18 cellular contexts compared by ENCODE assay signal in genomic region chr12:26406391-26406790, GRCh38.
A peak's percentile ranks its signal among the peaks of the same experiment; 100 is the strongest.
DNase-seq lines count a peak whose midpoint lies in the region; ATAC-seq and TF ChIP-seq lines count a peak whose summit lies in the region.
"Had no signal": no experiment of that assay in that cellular context is flagged by ENCODE, and none has a peak within 500 bp of the region (broad histone marks: within the 10 kb centered on the region; RNA-seq: fewer than 3 reads in every experiment).

No MANE protein-coding gene starts in this region.

- H3K79me1 ChIP-seq in IMR-90 (ENCODE audit: low read depth in 1 of 2, low read length in 2 of 2) (no peaks in the 10 kb centered on the region), mesenchymal stem cell (replicated peaks; ENCODE audit: low read length, poor library complexity, severe bottlenecking) (no peaks in the 10 kb centered on the region)

- H3K27me3 ChIP-seq in IMR-90 (ENCODE audit: control insufficient read depth, insufficient read depth, low read length) (no peaks in the 10 kb centered on the region), mesenchymal stem cell (ENCODE audit: control insufficient read depth in 1 of 2, insufficient read depth in 1 of 2, low read length in 2 of 2) (no peaks in the 10 kb centered on the region)
- H3K27me3 ChIP-seq: BLaER1 had no signal

- no peak overlapping the region; the same call in 1 of the 2 replicates for H3K14ac ChIP-seq in IMR-90 (replicated peaks; ENCODE audit: low read depth, low read length)
- no peak overlapping the region for H3K14ac ChIP-seq in mesenchymal stem cell (ENCODE audit: low read length in 2 of 2)

- dilution Hi-C loops in IMR-90 (cut with HindIII; ENCODE audit: low sequenced_read_pairs, unreplicated experiment) = no loop called here

- H4K5ac ChIP-seq in IMR-90 (ENCODE audit: low read depth, low read length) = no peak overlapping the region

- H4K91ac ChIP-seq in IMR-90 (ENCODE audit: insufficient read depth, low read depth, low read length) (no peak overlapping the region), mesenchymal stem cell (ENCODE audit: low read length) (no peak overlapping the region)

- H2BK5ac ChIP-seq in IMR-90 (ENCODE audit: low read depth, low read length, poor library complexity, severe bottlenecking) (no peak overlapping the region), mesenchymal stem cell (ENCODE audit: low read depth, low read length, poor library complexity, severe bottlenecking) (no peak overlapping the region)

- no peaks in the 10 kb centered on the region for H3K36me3 ChIP-seq in IMR-90 (ENCODE audit: control insufficient read depth, insufficient read depth, low read length)
- H3K36me3 ChIP-seq in mesenchymal stem cell (ENCODE audit: control insufficient read depth in 1 of 2, insufficient read depth in 2 of 2, low read depth in 1 of 2, low read length in 2 of 2) = peaks cover 3% of the 10 kb centered on the region in 2 experiments

- TF ChIP-seq CTCF in IMR-90 (conservative IDR thresholded peaks at IDR 0.05; ENCODE audit: low read depth, low read length) = no peak
- no peak for TF ChIP-seq CTCF in epithelial cell of proximal tubule (conservative IDR thresholded peaks at IDR 0.05; ENCODE audit: low read depth, low read length)
- no peak for TF ChIP-seq CTCF in omental fat pad (IDR thresholded peaks at IDR 0.05)

- TF ChIP-seq POLR2A in IMR-90 (IDR thresholded peaks at IDR 0.05; ENCODE audit: low read depth, low read length) = no peak

- H2AK5ac ChIP-seq in IMR-90 (ENCODE audit: low read depth, low read length) (no peak overlapping the region), mesenchymal stem cell (ENCODE audit: low read length, severe bottlenecking) (no peak overlapping the region)

- no peaks in the 10 kb centered on the region for H3K27me3 Mint-ChIP-seq in stimulated activated memory B cell treated with anti-CD40 and anti-IgM and Interleukin-4, amounts not matched to agents 10 μg/mL and 1 μg/mL and 100 μg/mL, for 72 hours
- H3K27me3 Mint-ChIP-seq: CD4-positive, alpha-beta memory T cell; IgD-negative memory B cell had no signal

- H3K27ac ChIP-seq in IMR-90 (ENCODE audit: insufficient read depth, low read length) = no peak overlapping the region
- no peak overlapping the region for H3K27ac ChIP-seq in mesenchymal stem cell (ENCODE audit: low read length, poor library complexity, severe bottlenecking)
- H3K27ac ChIP-seq: BLaER1 had no signal

- H2AK9ac ChIP-seq in IMR-90 (replicated peaks; ENCODE audit: low read depth, low read length, poor library complexity) = no peak overlapping the region

- intact Hi-C loops in IMR-90 (cut with micrococcal nuclease) = no loop called here

- H3K4me3 ChIP-seq in IMR-90 (ENCODE audit: insufficient read depth, low read depth, low read length) = no peak overlapping the region
- no peak overlapping the region for H3K4me3 ChIP-seq in epithelial cell of proximal tubule (ENCODE audit: low read depth, low read length)
- no peak overlapping the region for H3K4me3 ChIP-seq in mesenchymal stem cell (ENCODE audit: insufficient read depth in 1 of 2, low read depth in 1 of 2, low read length in 2 of 2)
- H3K4me3 ChIP-seq: BLaER1, GM23338 had no signal

- no peaks in the 10 kb centered on the region for H3K9me3 Mint-ChIP-seq in stimulated activated memory B cell treated with anti-CD40 and anti-IgM and Interleukin-4, amounts not matched to agents 10 μg/mL and 1 μg/mL and 100 μg/mL, for 72 hours
- H3K9me3 Mint-ChIP-seq: CD14-positive monocyte; CD4-positive, alpha-beta memory T cell; GM23338; IgD-negative memory B cell had no signal

- in situ Hi-C loops in G401 (cut with HindIII; ENCODE audit: low sequenced_read_pairs) = no loop called here
- in situ Hi-C loops in IMR-90 (cut with MboI; ENCODE audit: low sequenced_read_pairs) = no loop called here

- H2BK120ac ChIP-seq in IMR-90 (ENCODE audit: low read depth, low read length) (no peak overlapping the region), mesenchymal stem cell (ENCODE audit: low read depth, low read length) (no peak overlapping the region)

- no peak overlapping the region for H3K4me3 Mint-ChIP-seq in stimulated activated memory B cell treated with anti-CD40 and anti-IgM and Interleukin-4, amounts not matched to agents 10 μg/mL and 1 μg/mL and 100 μg/mL, for 72 hours
- H3K4me3 Mint-ChIP-seq: CD14-positive monocyte; CD4-positive, alpha-beta memory T cell; GM23338; IgD-negative memory B cell had no signal

- H3K9ac ChIP-seq in IMR-90 (ENCODE audit: low read depth, low read length) = no peak overlapping the region
- H3K9ac ChIP-seq in mesenchymal stem cell (ENCODE audit: low read length) = no peak overlapping the region
- H3K9ac ChIP-seq: BLaER1 had no signal

- peak; percentile 65 for DNase-seq in G401 (ENCODE audit: low spot score)
- no peak for DNase-seq in IMR-90
- peak; percentile 4 for DNase-seq in epithelial cell of proximal tubule (ENCODE audit: low read depth)
- no peak for DNase-seq in mesenchymal stem cell
- DNase-seq in NCI-H226 = no peak
- no peak for DNase-seq in T1000 (lab: John Stamatoyannopoulos, UW)
- DNase-seq in omental fat pad (ENCODE audit: low spot score) = no peak
- DNase-seq: 8988T; CD4-positive, alpha-beta memory T cell; DMS153; DMS79; GF-D8; HCEC 1CT had no signal

- no peaks in the 10 kb centered on the region for H3K4me1 Mint-ChIP-seq in stimulated activated memory B cell treated with anti-CD40 and anti-IgM and Interleukin-4, amounts not matched to agents 10 μg/mL and 1 μg/mL and 100 μg/mL, for 72 hours
- H3K4me1 Mint-ChIP-seq: CD14-positive monocyte; CD4-positive, alpha-beta memory T cell; GM23338 had no signal

- no peak overlapping the region for H2AFZ ChIP-seq in IMR-90 (replicated peaks; ENCODE audit: low read length, poor library complexity)
- no peak overlapping the region for H2AFZ ChIP-seq in mesenchymal stem cell (ENCODE audit: low read depth, low read length)
- H2AFZ ChIP-seq: GM23338 had no signal

- H4K8ac ChIP-seq in IMR-90 (ENCODE audit: low read depth in 2 of 2, low read length in 2 of 2) = no peak overlapping the region
- H4K8ac ChIP-seq in mesenchymal stem cell (ENCODE audit: low read length) = no peak overlapping the region

- H3K36me3 Mint-ChIP-seq in stimulated activated memory B cell treated with anti-CD40 and anti-IgM and Interleukin-4, amounts not matched to agents 10 μg/mL and 1 μg/mL and 100 μg/mL, for 72 hours = peaks cover 9% of the 10 kb centered on the region

- H3K9me1 ChIP-seq in IMR-90 (ENCODE audit: insufficient read depth, low read length) = no peaks in the 10 kb centered on the region; the same call in none of the 2 replicates

- POLR2A ChIA-PET in IMR-90 (lab: Charles Lee; ENCODE audit: unreplicated experiment) = no interaction called here

- ATAC-seq in IMR-90 (ENCODE audit: low read depth) (no peak), omental fat pad (ENCODE audit: low FRiP score) (no peak)
- no peak for ATAC-seq in stimulated activated memory B cell treated with anti-CD40 and anti-IgM and Interleukin-4, amounts not matched to agents 10 μg/mL and 1 μg/mL and 100 μg/mL, for 72 hours
- ATAC-seq: GM23338 had no signal

- H3K4me1 ChIP-seq in IMR-90 (ENCODE audit: control insufficient read depth, insufficient read depth, low read length) (no peaks in the 10 kb centered on the region), mesenchymal stem cell (ENCODE audit: control insufficient read depth, insufficient read depth, low read depth, low read length) (peaks cover 2% of the 10 kb centered on the region)
- H3K4me1 ChIP-seq: BLaER1 had no signal

- WGBS in IMR-90 (ENCODE audit: extremely low coverage in 2 of 2, insufficient read length in 1 of 2), 2 experiments = no CpG with 5 or more reads among the region's 3 CpGs
- 92% methylated on average over 3 of the region's 3 CpGs for WGBS in mesenchymal stem cell

- no peak overlapping the region for H3K56ac ChIP-seq in IMR-90 (ENCODE audit: extremely low read depth, insufficient read depth, low read length)

- H2BK20ac ChIP-seq in IMR-90 (ENCODE audit: low read depth, low read length) = peak overlapping the region; percentile 28; the same call in 1 of the 2 replicates

- H3K9me3 ChIP-seq in IMR-90 (ENCODE audit: control insufficient read depth, insufficient read depth, low read length) = no peaks in the 10 kb centered on the region
- no peaks in the 10 kb centered on the region for H3K9me3 ChIP-seq in mesenchymal stem cell (ENCODE audit: control insufficient read depth, low read length)
- H3K9me3 ChIP-seq: BLaER1 had no signal

- no TSS peak for BruUV-seq in IMR-90 (replicated peaks; lab: Mats Ljungman, UMichigan)

- H3K4me2 ChIP-seq in IMR-90 (ENCODE audit: low read depth, low read length) = no peak overlapping the region
- peak overlapping the region; percentile 25 for H3K4me2 ChIP-seq in mesenchymal stem cell (ENCODE audit: low read length, poor library complexity, severe bottlenecking)
- H3K4me2 ChIP-seq: BLaER1, GM23338 had no signal

- no peak overlapping the region for H3K27ac Mint-ChIP-seq in stimulated activated memory B cell treated with anti-CD40 and anti-IgM and Interleukin-4, amounts not matched to agents 10 μg/mL and 1 μg/mL and 100 μg/mL, for 72 hours
- H3K27ac Mint-ChIP-seq: CD4-positive, alpha-beta memory T cell; GM23338; IgD-negative memory B cell had no signal

- TF ChIP-seq RAD21 in IMR-90 (IDR thresholded peaks at IDR 0.05; ENCODE audit: low read length) = no peak

- H4K20me1 ChIP-seq in IMR-90 (ENCODE audit: insufficient read depth, low read length) = no peaks in the 10 kb centered on the region
- H4K20me1 ChIP-seq: BLaER1 had no signal

- H3K23ac ChIP-seq in IMR-90 (ENCODE audit: low read depth, low read length) (no peak overlapping the region), mesenchymal stem cell (ENCODE audit: low read length in 2 of 2) (no peak overlapping the region)

- H2BK12ac ChIP-seq in mesenchymal stem cell (ENCODE audit: low read length in 2 of 2) = no peak overlapping the region

- H3K18ac ChIP-seq in IMR-90 (ENCODE audit: low read depth, low read length) (no peak overlapping the region), mesenchymal stem cell (ENCODE audit: low read depth in 1 of 2, low read length in 2 of 2) (no peak overlapping the region)

- H3K4ac ChIP-seq in IMR-90 (ENCODE audit: low read depth, low read length) (no peak overlapping the region), mesenchymal stem cell (ENCODE audit: low read depth in 1 of 2, low read length in 2 of 2) (no peak overlapping the region)

- H2BK15ac ChIP-seq in IMR-90 (ENCODE audit: low read depth, low read length) = no peak overlapping the region
- no peak overlapping the region for H2BK15ac ChIP-seq in mesenchymal stem cell (ENCODE audit: low read depth, poor library complexity, severe bottlenecking)

- CTCF ChIA-PET in IMR-90 (lab: Yijun Ruan, JAX) = no interaction called here

TF ChIP-seq in IMR-90, 13 proteins besides CTCF, POLR2A, EP300 and RAD21 (continues in another document):
- TF ChIP-seq MAZ (IDR thresholded peaks at IDR 0.05; ENCODE audit: borderline replicate concordance, low read depth, low read length) = no peak
- TF ChIP-seq CHD1 (IDR thresholded peaks at IDR 0.05; ENCODE audit: low read depth, low read length) = no peak
- TF ChIP-seq SMC3 (IDR thresholded peaks at IDR 0.05; ENCODE audit: low read depth, low read length) = no peak
- no peak for TF ChIP-seq FOS (IDR thresholded peaks at IDR 0.05; ENCODE audit: low read depth, low read length)

Comparison
In these comparisons a context has a peak if more than half of its experiments do, and no peak if none do; other contexts are left out.
1. DNase-seq: peak in G401 (single experiment) and epithelial cell of proximal tubule (single experiment); none in IMR-90 (single experiment), mesenchymal stem cell (single experiment), NCI-H226 (single experiment), T1000 (single experiment) and omental fat pad (single experiment).